8 cellular contexts compared by ENCODE assay signal in the genomic region with DNA sequence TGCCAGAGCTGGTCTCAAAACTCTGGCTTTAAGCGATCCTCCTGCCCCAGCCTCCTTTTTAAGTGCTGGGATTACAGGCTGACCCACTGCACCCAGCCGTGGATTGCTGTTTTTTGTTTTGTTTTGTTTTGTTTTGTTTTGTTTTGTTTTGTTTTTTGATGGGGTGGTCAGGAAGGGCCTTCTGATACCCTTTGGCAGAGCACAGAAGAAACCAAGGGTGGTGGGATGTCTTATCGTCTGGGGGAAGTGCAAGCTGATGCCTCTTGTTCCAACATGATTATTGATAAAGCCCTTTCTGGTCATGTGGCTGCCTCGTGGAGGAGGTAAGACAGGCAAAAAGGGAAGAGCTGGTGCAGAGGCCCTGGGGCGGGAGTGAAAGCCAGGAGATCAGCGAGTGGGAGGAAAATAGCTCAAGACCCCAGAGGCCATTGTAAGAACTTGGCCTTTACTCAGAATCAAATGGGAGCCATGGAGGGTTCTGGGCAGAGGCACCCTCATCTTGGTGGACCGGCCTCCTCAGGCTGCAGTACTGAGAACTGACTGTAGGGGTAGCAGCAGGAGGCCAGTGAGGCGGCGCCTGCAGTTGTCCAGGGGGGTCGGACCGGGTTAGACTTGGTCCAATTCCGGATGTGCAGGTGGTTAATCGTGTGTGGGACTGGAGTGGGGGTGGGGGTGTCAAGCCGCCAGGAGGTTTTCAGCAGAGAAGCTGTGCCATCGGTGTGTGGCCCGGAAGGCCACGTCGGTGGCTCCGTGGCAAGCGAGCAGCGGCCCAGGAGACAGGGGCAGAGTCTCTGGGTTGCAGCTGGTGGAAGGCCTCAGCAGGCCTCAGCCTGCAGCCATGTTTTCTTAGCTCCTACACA.
A peak's percentile ranks its signal among the peaks of the same experiment; 100 is the strongest.
DNase-seq lines count a peak whose midpoint lies in the region; FAIRE-seq and TF ChIP-seq lines count a peak whose summit lies in the region.

No MANE protein-coding gene starts in this region.

- FAIRE-seq in kidney (lab: Jason Lieb, UNC) = no peak

- no peak overlapping the region for H3K9ac ChIP-seq in kidney (ENCODE audit: low read length in 2 of 2)

- no peak overlapping the region for H3K4me3 ChIP-seq in kidney (ENCODE audit: low read length in 2 of 2)

- intact Hi-C loops in kidney (cut with DNase I) = no loop called here

- TF ChIP-seq CTCF in 22Rv1 (IDR thresholded peaks at IDR 0.05) = peak; percentile 66
- peak; percentile 13 for TF ChIP-seq CTCF in GM20000 (IDR thresholded peaks at IDR 0.05; ENCODE audit: extremely low read depth, missing control alignments)
- TF ChIP-seq CTCF in kidney (IDR thresholded peaks at IDR 0.05; ENCODE audit: borderline replicate concordance, extremely low read depth, insufficient read depth) = peak; percentile 29

- H3K27ac ChIP-seq in 22Rv1 = no peak overlapping the region
- no peak overlapping the region for H3K27ac ChIP-seq in kidney (ENCODE audit: low read depth in 2 of 2, low read length in 2 of 2)

- DNase-seq in GM20000 (ENCODE audit: low spot score) (peak; percentile 63), activated T-cell treated with anti-CD3 and anti-CD28 coated beads for 48 hours (ENCODE audit: low read depth) (peak; percentile 9), kidney (peak; percentile 62), NCI-H526 treated with DMSO at 0.1 percent for 48 hours (lab: John Stamatoyannopoulos, UW) (no peak), NCI-H2196 (lab: John Stamatoyannopoulos, UW; ENCODE audit: unreplicated experiment) (no peak), pons (ENCODE audit: low spot score) (no peak), NK-92 (lab: John Stamatoyannopoulos, UW; ENCODE audit: unreplicated experiment) (no peak)

- no peaks in the 10 kb centered on the region for H3K36me3 ChIP-seq in kidney (ENCODE audit: control insufficient read depth in 1 of 2, insufficient read depth in 2 of 2, low read length in 2 of 2)

- H3K4me1 ChIP-seq in kidney (ENCODE audit: control insufficient read depth in 1 of 2, insufficient read depth in 1 of 2, low read depth in 1 of 2, low read length in 2 of 2) = peaks cover 0 to 4% of the 10 kb centered on the region in 2 donors

- no peaks in the 10 kb centered on the region for H3K9me3 ChIP-seq in kidney (ENCODE audit: control insufficient read depth in 1 of 2, low read length in 2 of 2)

Comparison
In these comparisons a context has a peak if more than half of its experiments do, and no peak if none do; other contexts are left out.
1. CTCF ChIP-seq: peak in every context shown above with its lines; median percentile 66 in 22Rv1; 29 in kidney; 13 in GM20000.
2. DNase-seq: peak in GM20000 (single experiment), activated T-cell treated with anti-CD3 and anti-CD28 coated beads for 48 hours (single experiment) and kidney (single experiment); none in NCI-H526 treated with DMSO at 0.1 percent for 48 hours (single experiment), NCI-H2196 (single experiment), pons (single experiment) and NK-92 (single experiment).